Comparison of ENCODE assay signal across 8 cellular contexts in genomic region chr14:33950320-33951182, GRCh38. TPM values are rescaled to one million over a fixed set of nuclear protein-coding genes. Genes with fewer than 3 reads are reported as not detected.
DNase-seq lines count a peak whose midpoint lies in the region; ATAC-seq and TF ChIP-seq lines count a peak whose summit lies in the region.

Gene EGLN3, minus strand, starts transcription at chr14:33951074. Its CDS starts 322 bp downstream, at chr14:33950752.

- H3K4me3 Mint-ChIP-seq in activated CD4-positive, alpha-beta memory T cell treated with anti-CD3 and anti-CD28 coated beads, Interleukin-2, amount 10 ng/mL, durations not matched to agents 7 days and 5 days, result peak within 1 kb of the TSS; percentile 78
- H3K4me3 Mint-ChIP-seq in effector memory CD8-positive, alpha-beta T cell, result peak within 1 kb of the TSS; percentile 59 to 88

- H3K4me1 Mint-ChIP-seq in activated CD4-positive, alpha-beta memory T cell treated with anti-CD3 and anti-CD28 coated beads, Interleukin-2, amount 10 ng/mL, durations not matched to agents 7 days and 5 days, result peaks cover 27% of the 10 kb centered on the region
- peaks cover 0 to 5% of the 10 kb centered on the region in 2 donors for H3K4me1 Mint-ChIP-seq in effector memory CD8-positive, alpha-beta T cell (ENCODE audit: low read depth in 2 of 2)

- peak; percentile 98 for TF ChIP-seq POLR2A in GM18526 (IDR thresholded peaks at IDR 0.05; ENCODE audit: extremely low read depth, insufficient read length)

- ATAC-seq in HG03045 (IDR thresholded peaks at IDR 0.05; ENCODE audit: unreplicated experiment), result peak; percentile 91
- peak; percentile 80 for ATAC-seq in effector memory CD8-positive, alpha-beta T cell (replicated peaks)

- no peak within 1 kb of the TSS for H3K27ac Mint-ChIP-seq in activated CD4-positive, alpha-beta memory T cell treated with anti-CD3 and anti-CD28 coated beads, Interleukin-2, amount 10 ng/mL, durations not matched to agents 7 days and 5 days
- H3K27ac Mint-ChIP-seq in effector memory CD8-positive, alpha-beta T cell, result no peak within 1 kb of the TSS

- no peaks in the 10 kb centered on the region for H3K36me3 Mint-ChIP-seq in activated CD4-positive, alpha-beta memory T cell treated with anti-CD3 and anti-CD28 coated beads, Interleukin-2, amount 10 ng/mL, durations not matched to agents 7 days and 5 days (ENCODE audit: low read depth)
- H3K36me3 Mint-ChIP-seq in effector memory CD8-positive, alpha-beta T cell (ENCODE audit: insufficient read depth), result no peaks in the 10 kb centered on the region

- peaks cover 64% of the 10 kb centered on the region for H3K27me3 Mint-ChIP-seq in activated CD4-positive, alpha-beta memory T cell treated with anti-CD3 and anti-CD28 coated beads, Interleukin-2, amount 10 ng/mL, durations not matched to agents 7 days and 5 days
- H3K27me3 Mint-ChIP-seq in effector memory CD8-positive, alpha-beta T cell, result peaks cover 6 to 48% of the 10 kb centered on the region in 2 donors

- peak; percentile 68 for DNase-seq in ACHN
- DNase-seq in NCI-H345 (lab: John Stamatoyannopoulos, UW), result peak; percentile 92
- peak; percentile 71 for DNase-seq in activated CD4-positive, alpha-beta memory T cell treated with anti-CD3 and anti-CD28 coated beads, Interleukin-2, amount 10 ng/mL, durations not matched to agents 7 days and 5 days
- DNase-seq in effector memory CD8-positive, alpha-beta T cell, result peak; percentile 3 to 40 (median 23)
- DNase-seq in medulla oblongata (ENCODE audit: extremely low spot score), result peak; percentile 96
- peak; percentile 17 for DNase-seq in stimulated activated CD8-positive, alpha-beta memory T cell treated with anti-CD3 and anti-CD28 coated beads, Interleukin-12 subunit alpha, Interleukin-12 subunit beta, amount 100 ng/mL, for 1 hour (ENCODE audit: low read depth)

- CTCF ChIA-PET in activated CD4-positive, alpha-beta memory T cell treated with anti-CD3 and anti-CD28 coated beads, Interleukin-2, amount 10 ng/mL, durations not matched to agents 7 days and 5 days (lab: Charles Lee), result interaction anchor here (0.6 to 1.4 kb wide), 2 partner anchors 10 to 148 kb away, joined by 4 to 6 read pairs; no protein-coding TSS in a partner anchor

- in situ Hi-C loops in ACHN (cut with HindIII; ENCODE audit: low pct_ligation_motif_present, low pct_unique_long_range_greater_than_20kb, low sequenced_read_pairs), result no loop called here

- POLR2A ChIA-PET in activated CD4-positive, alpha-beta memory T cell treated with anti-CD3 and anti-CD28 coated beads, Interleukin-2, amount 10 ng/mL, durations not matched to agents 7 days and 5 days (lab: Charles Lee), result interaction anchor here (0.8 to 1.8 kb wide), 5 partner anchors 16 to 147 kb away, joined by 3 to 5 read pairs (median 3); no protein-coding TSS in a partner anchor

- H3K9me3 Mint-ChIP-seq in activated CD4-positive, alpha-beta memory T cell treated with anti-CD3 and anti-CD28 coated beads, Interleukin-2, amount 10 ng/mL, durations not matched to agents 7 days and 5 days, result no peaks in the 10 kb centered on the region
- no peaks in the 10 kb centered on the region for H3K9me3 Mint-ChIP-seq in effector memory CD8-positive, alpha-beta T cell

RNA-seq across cellular contexts. Expression of gene EGLN3, which starts in this region (rescaled TPM):
- total RNA-seq in activated CD4-positive, alpha-beta memory T cell treated with anti-CD3 and anti-CD28 coated beads, Interleukin-2, amount 10 ng/mL, durations not matched to agents 7 days and 5 days, result 10 to 100 TPM; 10.9 to 12.0 TPM

Comparison
In these comparisons a context has a peak if more than half of its experiments do, and no peak if none do; other contexts are left out.
1. Peak in every context shown above with its lines: DNase-seq and ATAC-seq.
2. DNase-seq: peak in every context shown above with its lines; median percentile 96 in medulla oblongata; 92 in NCI-H345; 71 in activated CD4-positive, alpha-beta memory T cell treated with anti-CD3 and anti-CD28 coated beads, Interleukin-2, amount 10 ng/mL, durations not matched to agents 7 days and 5 days; 68 in ACHN; 23 in effector memory CD8-positive, alpha-beta T cell; 17 in stimulated activated CD8-positive, alpha-beta memory T cell treated with anti-CD3 and anti-CD28 coated beads, Interleukin-12 subunit alpha, Interleukin-12 subunit beta, amount 100 ng/mL, for 1 hour.